ENCODE assay signal across 1 cellular context in the genomic region with DNA sequence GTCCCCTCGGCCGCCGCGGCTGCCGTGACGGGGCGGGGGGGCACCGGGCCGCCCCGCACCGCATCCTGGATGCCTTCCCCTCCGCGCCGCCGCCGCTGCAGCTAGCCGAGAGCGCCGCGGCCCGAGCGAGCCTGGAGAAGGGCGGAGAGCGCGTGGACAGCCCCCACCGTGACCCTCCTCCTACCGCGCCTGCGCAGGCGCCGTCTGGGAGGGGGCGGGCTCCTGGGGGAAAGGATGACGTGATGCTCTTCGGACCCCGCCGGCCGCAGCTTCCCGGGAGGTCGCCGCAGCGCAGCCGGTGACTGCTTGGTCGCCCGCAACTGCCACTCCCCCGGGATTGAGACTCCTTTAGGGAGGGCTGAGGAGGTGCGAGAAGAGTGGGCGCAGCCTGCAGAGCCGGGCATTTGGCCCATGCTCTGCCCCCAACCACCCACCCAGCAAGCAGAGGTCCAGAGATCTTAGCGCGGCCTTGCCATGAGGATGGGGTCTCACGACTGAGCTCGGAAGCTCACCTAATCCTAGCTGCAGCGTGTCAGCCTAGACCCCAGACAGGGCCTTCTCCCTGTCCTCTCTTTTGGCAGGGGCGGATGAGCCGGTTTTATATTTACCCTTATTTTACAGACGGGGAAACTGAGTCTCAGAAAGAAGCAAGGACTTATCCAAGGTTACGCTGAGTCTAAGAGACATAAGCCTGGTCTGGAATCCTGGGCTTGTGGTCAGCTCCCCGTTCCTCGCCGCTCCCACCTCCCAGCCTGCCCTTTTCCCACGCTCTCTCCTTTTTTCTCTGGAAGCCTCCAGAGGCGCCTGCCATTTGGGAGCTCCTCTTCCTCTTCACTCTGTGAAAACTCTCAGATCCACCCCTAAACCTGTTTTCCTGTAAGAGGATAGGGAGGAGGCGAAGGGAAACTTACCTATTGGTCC.
TF ChIP-seq lines count a peak whose summit lies in the region.

A gene (minus strand): TSS at position 140 of the 921 bp plus-strand sequence. CDS start 281 bp downstream, outside the sequence.

TF ChIP-seq in HepG2, 621 proteins besides CTCF, POLR2A, EP300 and RAD21 (continued from another document):
- TF ChIP-seq, protein P1, sequence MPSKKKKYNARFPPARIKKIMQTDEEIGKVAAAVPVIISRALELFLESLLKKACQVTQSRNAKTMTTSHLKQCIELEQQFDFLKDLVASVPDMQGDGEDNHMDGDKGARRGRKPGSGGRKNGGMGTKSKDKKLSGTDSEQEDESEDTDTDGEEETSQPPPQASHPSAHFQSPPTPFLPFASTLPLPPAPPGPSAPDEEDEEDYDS (CRISPR knock-in tag; IDR thresholded peaks at IDR 0.05), result peak; percentile 64; the same call in 1 of the 2 replicates
- TF ChIP-seq BCL6 (CRISPR knock-in tag; IDR thresholded peaks at IDR 0.05), result no peak
- TF ChIP-seq SNAPC2 (CRISPR knock-in tag; IDR thresholded peaks at IDR 0.05), result peak; percentile 82; the same call in 1 of the 2 replicates
- TF ChIP-seq ZNF496 (CRISPR knock-in tag; IDR thresholded peaks at IDR 0.05; ENCODE audit: insufficient replicate concordance), result no peak
- no peak for TF ChIP-seq YY1 (IDR thresholded peaks at IDR 0.05; ENCODE audit: insufficient read depth, insufficient replicate concordance, low read depth, low read length)
- no peak for TF ChIP-seq SRSF4 (IDR thresholded peaks at IDR 0.05; ENCODE audit: low read depth, low read length, poor library complexity, severe bottlenecking)
- no peak for TF ChIP-seq ZNF101 (CRISPR knock-in tag; IDR thresholded peaks at IDR 0.05; ENCODE audit: borderline replicate concordance, low read depth)
- no peak for TF ChIP-seq ZNF317 (CRISPR knock-in tag; IDR thresholded peaks at IDR 0.05)
- TF ChIP-seq, protein P2, sequence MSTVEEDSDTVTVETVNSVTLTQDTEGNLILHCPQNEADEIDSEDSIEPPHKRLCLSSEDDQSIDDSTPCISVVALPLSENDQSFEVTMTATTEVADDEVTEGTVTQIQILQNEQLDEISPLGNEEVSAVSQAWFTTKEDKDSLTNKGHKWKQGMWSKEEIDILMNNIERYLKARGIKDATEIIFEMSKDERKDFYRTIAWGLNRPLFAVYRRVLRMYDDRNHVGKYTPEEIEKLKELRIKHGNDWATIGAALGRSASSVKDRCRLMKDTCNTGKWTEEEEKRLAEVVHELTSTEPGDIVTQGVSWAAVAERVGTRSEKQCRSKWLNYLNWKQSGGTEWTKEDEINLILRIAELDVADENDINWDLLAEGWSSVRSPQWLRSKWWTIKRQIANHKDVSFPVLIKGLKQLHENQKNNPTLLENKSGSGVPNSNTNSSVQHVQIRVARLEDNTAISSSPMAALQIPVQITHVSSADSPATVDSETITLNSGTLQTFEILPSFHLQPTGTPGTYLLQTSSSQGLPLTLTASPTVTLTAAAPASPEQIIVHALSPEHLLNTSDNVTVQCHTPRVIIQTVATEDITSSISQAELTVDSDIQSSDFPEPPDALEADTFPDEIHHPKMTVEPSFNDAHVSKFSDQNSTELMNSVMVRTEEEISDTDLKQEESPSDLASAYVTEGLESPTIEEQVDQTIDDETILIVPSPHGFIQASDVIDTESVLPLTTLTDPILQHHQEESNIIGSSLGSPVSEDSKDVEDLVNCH (CRISPR knock-in tag; IDR thresholded peaks at IDR 0.05), result no peak
- TF ChIP-seq ZNF225 (CRISPR knock-in tag; IDR thresholded peaks at IDR 0.05), result no peak
- TF ChIP-seq RFX1 (IDR thresholded peaks at IDR 0.05), result no peak
